ENCODE assay signal across 17 cellular contexts in genomic region chr1:112263464-112263863, GRCh38.
DNase-seq lines count a peak whose midpoint lies in the region; ATAC-seq, FAIRE-seq and TF ChIP-seq lines count a peak whose summit lies in the region.
"Had no signal": no experiment of that assay in that cellular context is flagged by ENCODE, and none has a peak within 500 bp of the region (broad histone marks: within the 10 kb centered on the region; RNA-seq: fewer than 3 reads in every experiment).

No MANE protein-coding gene starts in this region.

- no peak for TF ChIP-seq CTCF in A549 (IDR thresholded peaks at IDR 0.05)
- TF ChIP-seq CTCF in HFFc6 (IDR thresholded peaks at IDR 0.05): no peak
- TF ChIP-seq CTCF in K562 (IDR thresholded peaks at IDR 0.05 in 2 of 3, conservative IDR thresholded peaks at IDR 0.05 in 1 of 3; ENCODE audit: insufficient read depth in 2 of 3, low read depth in 1 of 3, low read length in 3 of 3): no peak
- TF ChIP-seq CTCF in hepatocyte (IDR thresholded peaks at IDR 0.05; ENCODE audit: poor library complexity): no peak
- no peak for TF ChIP-seq CTCF in activated CD8-positive, alpha-beta T cell treated with anti-CD3 and anti-CD28 coated beads for 36 hours (IDR thresholded peaks at IDR 0.05)
- TF ChIP-seq CTCF in MM.1S (IDR thresholded peaks at IDR 0.05; ENCODE audit: low read length): no peak

- H3K27me3 Mint-ChIP-seq in HFFc6 (ENCODE audit: insufficient read depth): peaks cover 13% of the 10 kb centered on the region
- peaks cover 7% of the 10 kb centered on the region for H3K27me3 Mint-ChIP-seq in activated CD8-positive, alpha-beta T cell treated with anti-CD3 and anti-CD28 coated beads for 36 hours

- FAIRE-seq in A549 (lab: Jason Lieb, UNC) (no peak), K562 (lab: Jason Lieb, UNC) (peak; percentile 81)
- FAIRE-seq: GM12891, urothelium cell line had no signal

- H2AFZ ChIP-seq in K562 (ENCODE audit: low read depth, low read length) (no peak overlapping the region), hepatocyte (no peak overlapping the region), MM.1S (ENCODE audit: low read length) (no peak overlapping the region)

- TF ChIP-seq EP300 in A549 (IDR thresholded peaks at IDR 0.05): no peak
- TF ChIP-seq EP300 in K562 (IDR thresholded peaks at IDR 0.05; ENCODE audit: low read length): no peak

- CTCF ChIA-PET in A549 (lab: Yijun Ruan, JAX): interaction anchor here (1.2 to 2.1 kb wide), 2 partner anchors 10 to 12 kb away, joined by 3 to 4 read pairs; no protein-coding TSS in a partner anchor
- CTCF ChIA-PET in K562 (lab: Yijun Ruan, JAX; ENCODE audit: low intra/inter-chr PET ratio): no interaction called here
- CTCF ChIA-PET in activated CD8-positive, alpha-beta T cell treated with anti-CD3 and anti-CD28 coated beads for 36 hours (lab: Charles Lee): interaction anchor here (1.4 kb wide), 1 partner anchor 18 kb away, joined by 3 read pairs; no protein-coding TSS in a partner anchor

- H3F3A ChIP-seq in MM.1S (ENCODE audit: insufficient read depth, low read length): no peaks in the 10 kb centered on the region

- H3K9me2 ChIP-seq in hepatocyte (replicated peaks; ENCODE audit: insufficient read depth) (no peaks in the 10 kb centered on the region), MM.1S (replicated peaks; ENCODE audit: insufficient read depth, low read length) (no peaks in the 10 kb centered on the region)

- peak in 1 of 2 experiments; percentile 17 for DNase-seq in A549 (ENCODE audit: low read depth in 1 of 2, low spot score in 1 of 2)
- DNase-seq in HFFc6: peak; percentile 57
- DNase-seq in K562 (ENCODE audit: extremely low read depth in 1 of 4, low spot score in 3 of 4): no peak
- DNase-seq in hepatocyte (ENCODE audit: low spot score): peak; percentile 35
- DNase-seq in activated CD8-positive, alpha-beta T cell treated with anti-CD3 and anti-CD28 coated beads for 36 hours: no peak
- DNase-seq in NCI-H1092 treated with DMSO at 0.1 percent for 48 hours (lab: John Stamatoyannopoulos, UW): no peak
- DNase-seq in MM.1S: no peak
- DNase-seq: activated CD4-positive, CD25-positive, alpha-beta regulatory T cell treated with anti-CD3 and anti-CD28 coated beads, Interleukin-2, amount 50 U/mL, for 72 hours; activated T-cell treated with anti-CD3 and anti-CD28 coated beads, Interleukin-2, amount 50 U/mL, for 48 hours; DMS53; endodermal cell; NCI-H2029 treated with DMSO at 0.1 percent for 48 hours; nucleus accumbens had no signal

- no peaks in the 10 kb centered on the region for H3K9me1 ChIP-seq in K562 (ENCODE audit: control insufficient read depth, insufficient read depth, low read length)

- H3K4me2 ChIP-seq in A549 (0 out of 3 replicates have a peak overlapping the region, but pooled peaks have one; percentile 7), K562 (ENCODE audit: insufficient read depth, low read length) (no peak overlapping the region), hepatocyte (no peak overlapping the region), MM.1S (ENCODE audit: low read depth, low read length) (no peak overlapping the region)

- no peaks in the 10 kb centered on the region for H3K36me3 Mint-ChIP-seq in HFFc6 (ENCODE audit: low read depth)
- H3K36me3 Mint-ChIP-seq in activated CD8-positive, alpha-beta T cell treated with anti-CD3 and anti-CD28 coated beads for 36 hours (ENCODE audit: low read depth): no peaks in the 10 kb centered on the region

- H3K4me1 Mint-ChIP-seq in HFFc6 (ENCODE audit: low read depth): peaks cover 19% of the 10 kb centered on the region
- H3K4me1 Mint-ChIP-seq in activated CD8-positive, alpha-beta T cell treated with anti-CD3 and anti-CD28 coated beads for 36 hours (ENCODE audit: low read depth): no peaks in the 10 kb centered on the region
- H3K4me1 Mint-ChIP-seq: endodermal cell had no signal

- H3K27ac Mint-ChIP-seq in HFFc6: no peak overlapping the region
- no peak overlapping the region for H3K27ac Mint-ChIP-seq in activated CD8-positive, alpha-beta T cell treated with anti-CD3 and anti-CD28 coated beads for 36 hours
- H3K27ac Mint-ChIP-seq: endodermal cell had no signal

- in situ Hi-C loops in K562 (cut with MboI): no loop called here

- no peak for TF ChIP-seq RAD21 in A549 (conservative IDR thresholded peaks at IDR 0.05 in 1 of 2, IDR thresholded peaks at IDR 0.05 in 1 of 2)
- TF ChIP-seq RAD21 in K562 (CRISPR knock-in tag; conservative IDR thresholded peaks at IDR 0.05 in 1 of 2, IDR thresholded peaks at IDR 0.05 in 1 of 2): no peak

- H3K4me3 ChIP-seq in A549 (no peak overlapping the region), K562 (no peak overlapping the region), hepatocyte (no peak overlapping the region), MM.1S (ENCODE audit: low read length) (no peak overlapping the region)
- H3K4me3 ChIP-seq: ascending aorta had no signal

- no peak overlapping the region for H3K9ac ChIP-seq in K562 (ENCODE audit: insufficient read depth in 1 of 2, low read depth in 2 of 2, low read length in 2 of 2)
- no peak overlapping the region for H3K9ac ChIP-seq in MM.1S (ENCODE audit: low read length)

- no peaks in the 10 kb centered on the region for H3K9me3 Mint-ChIP-seq in HFFc6
- no peaks in the 10 kb centered on the region for H3K9me3 Mint-ChIP-seq in activated CD8-positive, alpha-beta T cell treated with anti-CD3 and anti-CD28 coated beads for 36 hours
- H3K9me3 Mint-ChIP-seq: endodermal cell had no signal

- no peaks in the 10 kb centered on the region for H3K79me2 ChIP-seq in K562 (ENCODE audit: control insufficient read depth, insufficient read depth, low read length)
- no peaks in the 10 kb centered on the region for H3K79me2 ChIP-seq in hepatocyte
- H3K79me2 ChIP-seq in MM.1S (ENCODE audit: low read length): no peaks in the 10 kb centered on the region

- no peaks in the 10 kb centered on the region for H3K4me1 ChIP-seq in A549
- H3K4me1 ChIP-seq in K562 (replicated peaks in 1 of 2; ENCODE audit: control insufficient read depth in 2 of 2, insufficient read depth in 2 of 2, low read length in 2 of 2): peaks cover 0 to 9% of the 10 kb centered on the region in 2 experiments; a peak in 2 of 5 replicates
- peaks cover 20% of the 10 kb centered on the region for H3K4me1 ChIP-seq in hepatocyte (ENCODE audit: insufficient read depth)
- H3K4me1 ChIP-seq in MM.1S (ENCODE audit: low read length): no peaks in the 10 kb centered on the region
- H3K4me1 ChIP-seq: ascending aorta had no signal

- TF ChIP-seq POLR2A in A549 (IDR thresholded peaks at IDR 0.05; ENCODE audit: low read length) (no peak), K562 (conservative IDR thresholded peaks at IDR 0.05) (no peak)

- 6% methylated on average over 1 of the region's 1 CpG for WGBS in A549 (ENCODE audit: missing lambda C conversion rate)
- 5% methylated on average over 1 of the region's 1 CpG for WGBS in K562 (ENCODE audit: insufficient coverage, low coverage, missing lambda C conversion rate)
- 19% methylated on average over 1 of the region's 1 CpG for WGBS in hepatocyte (ENCODE audit: low lambda C conversion rate, missing lambda C conversion rate)

- H4K20me1 ChIP-seq in K562 (replicated peaks; ENCODE audit: control insufficient read depth, insufficient read depth, low read length) (no peaks in the 10 kb centered on the region), hepatocyte (ENCODE audit: insufficient read depth, poor library complexity, severe bottlenecking) (no peaks in the 10 kb centered on the region), MM.1S (ENCODE audit: insufficient read depth, low read length) (no peaks in the 10 kb centered on the region)

- H3K27ac ChIP-seq in A549: no peak overlapping the region
- no peak overlapping the region for H3K27ac ChIP-seq in K562 (ENCODE audit: extremely low read depth, low read depth, low read length)
- peak overlapping the region; percentile 33 for H3K27ac ChIP-seq in hepatocyte
- no peak overlapping the region for H3K27ac ChIP-seq in MM.1S (ENCODE audit: low read length)
- H3K27ac ChIP-seq: ascending aorta had no signal

- H3K36me3 ChIP-seq in K562 (ENCODE audit: control insufficient read depth, insufficient read depth, low read length): no peaks in the 10 kb centered on the region
- no peaks in the 10 kb centered on the region for H3K36me3 ChIP-seq in hepatocyte (replicated peaks; ENCODE audit: insufficient read depth, low read depth)
- no peaks in the 10 kb centered on the region for H3K36me3 ChIP-seq in MM.1S (replicated peaks; ENCODE audit: insufficient read depth, low read length)
- H3K36me3 ChIP-seq: ascending aorta had no signal

- no peak overlapping the region for H3K4me3 Mint-ChIP-seq in HFFc6
- H3K4me3 Mint-ChIP-seq in activated CD8-positive, alpha-beta T cell treated with anti-CD3 and anti-CD28 coated beads for 36 hours: no peak overlapping the region
- H3K4me3 Mint-ChIP-seq: endodermal cell had no signal

- no peaks in the 10 kb centered on the region for H3K27me3 ChIP-seq in K562 (ENCODE audit: control insufficient read depth in 2 of 2, insufficient read depth in 2 of 2, low read length in 2 of 2)
- H3K27me3 ChIP-seq in hepatocyte: no peaks in the 10 kb centered on the region
- no peaks in the 10 kb centered on the region for H3K27me3 ChIP-seq in MM.1S (replicated peaks; ENCODE audit: insufficient read depth, low read length)
- H3K27me3 ChIP-seq: ascending aorta had no signal

- ATAC-seq in A549: peak in 1 of 2 experiments; percentile 47; a peak in 1 of 6 replicates
- no peak for ATAC-seq in K562
- no peak for ATAC-seq in activated CD8-positive, alpha-beta T cell treated with anti-CD3 and anti-CD28 coated beads for 36 hours
- ATAC-seq in HG02884 (IDR thresholded peaks at IDR 0.05; ENCODE audit: unreplicated experiment): no peak

- H3K9me3 ChIP-seq in A549: no peaks in the 10 kb centered on the region
- H3K9me3 ChIP-seq in K562 (replicated peaks; ENCODE audit: control insufficient read depth, insufficient read depth, low read depth, low read length): no peaks in the 10 kb centered on the region
- H3K9me3 ChIP-seq in hepatocyte (ENCODE audit: low read depth): no peaks in the 10 kb centered on the region
- no peaks in the 10 kb centered on the region for H3K9me3 ChIP-seq in MM.1S (replicated peaks; ENCODE audit: insufficient read depth, low read length)
- H3K9me3 ChIP-seq: ascending aorta had no signal

- intact Hi-C loops in K562 (cut with micrococcal nuclease): no loop called here
- intact Hi-C loops in activated CD8-positive, alpha-beta T cell treated with anti-CD3 and anti-CD28 coated beads for 36 hours (cut with micrococcal nuclease): no loop called here

- BruUV-seq in K562 (replicated peaks; lab: Mats Ljungman, UMichigan): no TSS peak

- POLR2A ChIA-PET in A549 (lab: Yijun Ruan, JAX): no interaction called here
- POLR2A ChIA-PET in K562 (lab: Yijun Ruan, JAX): interaction anchor here (1.0 kb wide), 1 partner anchor 10 kb away, joined by 4 read pairs; no protein-coding TSS in a partner anchor
- POLR2A ChIA-PET in activated CD8-positive, alpha-beta T cell treated with anti-CD3 and anti-CD28 coated beads for 36 hours (lab: Charles Lee): no interaction called here

TF ChIP-seq in A549, 52 proteins besides CTCF, POLR2A, EP300 and RAD21:
- TF ChIP-seq MAFK (IDR thresholded peaks at IDR 0.05; ENCODE audit: partially characterized antibody): no peak
- TF ChIP-seq KDM1A (IDR thresholded peaks at IDR 0.05; ENCODE audit: low read depth): no peak

Comparison
In these comparisons a context has a peak if more than half of its experiments do, and no peak if none do; other contexts are left out.
1. DNase-seq: peak in HFFc6 (single experiment) and hepatocyte (single experiment); none in K562 (0 of 4), activated CD8-positive, alpha-beta T cell treated with anti-CD3 and anti-CD28 coated beads for 36 hours (single experiment), NCI-H1092 treated with DMSO at 0.1 percent for 48 hours (single experiment) and MM.1S (single experiment).
2. Of the 35 proteins assayed by ChIP-seq in both K562 and A549: peak only in K562: MAFK; only in A549: none; in both: none; in neither: 34.